Comparison of ENCODE assay signal across 24 cellular contexts in the genomic region with DNA sequence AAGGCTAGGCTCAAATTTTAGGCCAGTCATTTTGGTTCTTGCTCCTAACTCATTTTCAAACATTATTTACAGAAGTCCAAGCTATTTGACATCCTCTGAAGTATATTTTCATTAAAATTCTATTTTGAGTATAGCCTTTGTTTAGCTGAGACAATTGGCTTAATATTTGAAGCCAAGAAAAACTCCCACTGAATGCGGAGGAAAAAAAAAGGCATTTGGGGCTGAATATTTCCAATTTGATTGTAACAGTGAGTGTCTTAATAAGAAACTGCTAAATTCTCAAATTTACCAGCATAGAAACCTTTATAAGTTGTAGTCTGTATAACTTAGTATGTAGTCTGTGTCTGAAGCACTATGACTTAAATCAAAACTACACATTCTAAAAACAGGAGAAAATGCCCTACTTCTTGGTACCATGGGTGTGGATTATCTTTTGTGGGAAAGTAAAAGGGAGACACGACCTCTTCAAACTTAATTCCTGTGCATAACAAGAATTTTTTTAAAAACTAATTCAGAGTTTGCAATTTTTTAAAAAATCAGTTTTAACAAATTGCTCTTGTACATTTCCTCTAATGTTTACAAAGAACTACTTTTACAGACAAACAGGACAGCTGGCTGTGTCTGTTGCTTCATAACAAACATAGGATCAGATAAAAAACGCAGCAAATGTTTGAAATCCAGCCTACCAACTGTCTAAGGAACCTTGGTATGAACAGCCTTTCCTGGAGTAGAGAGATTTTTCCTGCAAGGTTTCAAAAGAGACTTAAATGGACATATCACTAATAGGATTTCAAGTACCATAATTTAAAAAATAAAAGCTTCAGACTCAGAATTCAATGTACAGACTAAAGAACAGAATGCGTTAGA. TPM values are rescaled to one million over a fixed set of nuclear protein-coding genes. Genes with fewer than 3 reads are reported as not detected.
DNase-seq lines count a peak whose midpoint lies in the region; ATAC-seq and TF ChIP-seq lines count a peak whose summit lies in the region.
"Had no signal": no experiment of that assay in that cellular context is flagged by ENCODE, and none has a peak within 500 bp of the region (broad histone marks: within the 10 kb centered on the region; RNA-seq: fewer than 3 reads in every experiment).

No MANE protein-coding gene starts in this region.

- no peaks in the 10 kb centered on the region for H3K9me3 ChIP-seq in CD4-positive, alpha-beta memory T cell (ENCODE audit: control insufficient read depth in 1 of 2, low read length in 2 of 2)
- peaks cover 0 to under 1% of the 10 kb centered on the region in 2 donors for H3K9me3 ChIP-seq in neuronal stem cell (replicated peaks in 1 of 2; ENCODE audit: control insufficient read depth in 2 of 2, insufficient read depth in 1 of 2, low read depth in 1 of 2, low read length in 2 of 2)
- H3K9me3 ChIP-seq: colonic mucosa, neutrophil had no signal

- H3K4me2 ChIP-seq in neuronal stem cell (ENCODE audit: insufficient read depth, low read length, poor library complexity, severe bottlenecking) = no peak overlapping the region
- H3K4me2 ChIP-seq: hepatocyte had no signal

- H3K9ac ChIP-seq in neuronal stem cell (ENCODE audit: low read depth, low read length, poor library complexity) = no peak overlapping the region

- no peak overlapping the region for H3K4ac ChIP-seq in neuronal stem cell (ENCODE audit: low read length)

- no peak overlapping the region for H2BK120ac ChIP-seq in neuronal stem cell (ENCODE audit: low read depth, low read length)

- H3K4me3 Mint-ChIP-seq in CD4-positive, alpha-beta memory T cell = no peak overlapping the region
- no peak overlapping the region for H3K4me3 Mint-ChIP-seq in activated T-helper 17 cell treated with anti-CD3 and anti-CD28 coated beads, Interleukin-2, amount 50 U/mL, for 72 hours
- no peak overlapping the region for H3K4me3 Mint-ChIP-seq in nephron progenitor cell
- H3K4me3 Mint-ChIP-seq: activated CD4-positive, alpha-beta T cell treated with anti-CD3 and anti-CD28 coated beads, Interleukin-2, amount 10 ng/mL, durations not matched to agents 7 days and 5 days; T-helper 1 cell treated with Interleukin-12 subunit alpha and Interleukin-12 subunit beta and Interleukin-4 antibody, amounts not matched to agents 30 μg/mL and 1 μg/mL, for 36 hours had no signal

- H3K36me3 Mint-ChIP-seq in CD4-positive, alpha-beta memory T cell = peaks cover 52 to 71% of the 10 kb centered on the region in 2 donors
- peaks cover 97% of the 10 kb centered on the region for H3K36me3 Mint-ChIP-seq in activated T-helper 17 cell treated with anti-CD3 and anti-CD28 coated beads, Interleukin-2, amount 50 U/mL, for 72 hours (ENCODE audit: low read depth)
- peaks cover 91% of the 10 kb centered on the region for H3K36me3 Mint-ChIP-seq in nephron progenitor cell (ENCODE audit: low read depth)

- peak; percentile 28 for ATAC-seq in activated T-helper 17 cell treated with anti-CD3 and anti-CD28 coated beads, Interleukin-2, amount 50 U/mL, for 72 hours (replicated peaks)
- no peak for ATAC-seq in HG02763 (IDR thresholded peaks at IDR 0.05; ENCODE audit: unreplicated experiment)
- ATAC-seq: Panc1 had no signal

- no peak overlapping the region for H4K8ac ChIP-seq in neuronal stem cell (ENCODE audit: low read depth, low read length)

- no peak overlapping the region for H4K91ac ChIP-seq in neuronal stem cell (ENCODE audit: low read depth, low read length, poor library complexity)

- no peak overlapping the region for H3K14ac ChIP-seq in neuronal stem cell (ENCODE audit: low read length)

- TF ChIP-seq CTCF in fibroblast of villous mesenchyme (IDR thresholded peaks at IDR 0.05; ENCODE audit: insufficient read depth, low read depth, low read length) (no peak), nephron progenitor cell (IDR thresholded peaks at IDR 0.05) (no peak)

- H3K23ac ChIP-seq in neuronal stem cell (ENCODE audit: low read depth, low read length, poor library complexity) = no peak overlapping the region

- peak overlapping the region in 4 of 7 donors; percentile 9 to 57 (median 33) for H3K27ac Mint-ChIP-seq in CD4-positive, alpha-beta memory T cell
- peak overlapping the region; percentile 58 for H3K27ac Mint-ChIP-seq in activated T-helper 17 cell treated with anti-CD3 and anti-CD28 coated beads, Interleukin-2, amount 50 U/mL, for 72 hours
- peak overlapping the region; percentile 39 for H3K27ac Mint-ChIP-seq in nephron progenitor cell
- H3K27ac Mint-ChIP-seq: activated CD4-positive, alpha-beta T cell treated with anti-CD3 and anti-CD28 coated beads, Interleukin-2, amount 10 ng/mL, durations not matched to agents 7 days and 5 days; T-helper 1 cell treated with Interleukin-12 subunit alpha and Interleukin-12 subunit beta and Interleukin-4 antibody, amounts not matched to agents 30 μg/mL and 1 μg/mL, for 36 hours had no signal

- H2AFZ ChIP-seq in neuronal stem cell (ENCODE audit: low read length) = no peak overlapping the region
- H2AFZ ChIP-seq: hepatocyte had no signal

- H3K9me3 Mint-ChIP-seq in CD4-positive, alpha-beta memory T cell = no peaks in the 10 kb centered on the region
- H3K9me3 Mint-ChIP-seq in activated T-helper 17 cell treated with anti-CD3 and anti-CD28 coated beads, Interleukin-2, amount 50 U/mL, for 72 hours = no peaks in the 10 kb centered on the region
- no peaks in the 10 kb centered on the region for H3K9me3 Mint-ChIP-seq in nephron progenitor cell
- H3K9me3 Mint-ChIP-seq: activated CD4-positive, alpha-beta T cell treated with anti-CD3 and anti-CD28 coated beads, Interleukin-2, amount 10 ng/mL, durations not matched to agents 7 days and 5 days; T-helper 1 cell treated with Interleukin-12 subunit alpha and Interleukin-12 subunit beta and Interleukin-4 antibody, amounts not matched to agents 30 μg/mL and 1 μg/mL, for 36 hours had no signal

- H2AK5ac ChIP-seq in neuronal stem cell (ENCODE audit: low read depth, low read length) = no peak overlapping the region

- WGBS in neuronal stem cell (ENCODE audit: extremely low coverage in 2 of 2, insufficient read length in 2 of 2, insufficient replicate concordance in 1 of 2), 2 donors = no CpG with 5 or more reads among the region's 4 CpGs

- no peak overlapping the region for H2BK12ac ChIP-seq in neuronal stem cell (ENCODE audit: low read length)

- POLR2A ChIA-PET in CD4-positive, alpha-beta memory T cell (lab: Charles Lee; ENCODE audit: partially characterized antibody) = no interaction called here

- peaks cover 16% of the 10 kb centered on the region for H3K36me3 ChIP-seq in CD4-positive, alpha-beta memory T cell (ENCODE audit: insufficient read depth, low read length)
- H3K36me3 ChIP-seq in neuronal stem cell (replicated peaks in 1 of 2; ENCODE audit: control insufficient read depth in 2 of 2, insufficient read depth in 2 of 2, low read length in 2 of 2) = peaks cover under 1 to 30% of the 10 kb centered on the region in 2 donors

- no peaks in the 10 kb centered on the region for H3K27me3 ChIP-seq in CD4-positive, alpha-beta memory T cell (ENCODE audit: insufficient read depth, low read length)
- no peaks in the 10 kb centered on the region for H3K27me3 ChIP-seq in neuronal stem cell (ENCODE audit: control insufficient read depth in 3 of 3, insufficient read depth in 3 of 3, low read depth in 1 of 3, low read length in 3 of 3)
- H3K27me3 ChIP-seq: colonic mucosa, hepatocyte, neutrophil had no signal

- no peaks in the 10 kb centered on the region for H3K79me1 ChIP-seq in neuronal stem cell (ENCODE audit: low read depth, low read length)

- intact Hi-C loops in CD4-positive, alpha-beta memory T cell (cut with micrococcal nuclease) = no loop called here

- H3K27me3 Mint-ChIP-seq in CD4-positive, alpha-beta memory T cell = no peaks in the 10 kb centered on the region
- H3K27me3 Mint-ChIP-seq in activated T-helper 17 cell treated with anti-CD3 and anti-CD28 coated beads, Interleukin-2, amount 50 U/mL, for 72 hours = no peaks in the 10 kb centered on the region
- H3K27me3 Mint-ChIP-seq in nephron progenitor cell (ENCODE audit: low read depth, poor library complexity) = no peaks in the 10 kb centered on the region
- H3K27me3 Mint-ChIP-seq: activated CD4-positive, alpha-beta T cell treated with anti-CD3 and anti-CD28 coated beads, Interleukin-2, amount 10 ng/mL, durations not matched to agents 7 days and 5 days had no signal

- no peak overlapping the region for H3K27ac ChIP-seq in CD4-positive, alpha-beta memory T cell (ENCODE audit: low read depth, low read length)
- no peak overlapping the region for H3K27ac ChIP-seq in neuronal stem cell (replicated peaks; ENCODE audit: low read length)
- H3K27ac ChIP-seq: colonic mucosa, hepatocyte, neutrophil had no signal

- no peak overlapping the region for H3K18ac ChIP-seq in neuronal stem cell (ENCODE audit: low read length)

- no peak overlapping the region for H2BK15ac ChIP-seq in neuronal stem cell (ENCODE audit: low read length)

- CTCF ChIA-PET in CD4-positive, alpha-beta memory T cell (lab: Charles Lee; ENCODE audit: partially characterized antibody) = interaction anchor here (0.7 to 5.2 kb wide), 8 partner anchors 9 to 131 kb away, joined by 3 to 49 read pairs (median 4); no protein-coding TSS in a partner anchor

- H3K4me1 ChIP-seq in CD4-positive, alpha-beta memory T cell (ENCODE audit: insufficient read depth, low read length) = peaks cover 15% of the 10 kb centered on the region
- H3K4me1 ChIP-seq in neuronal stem cell (ENCODE audit: control insufficient read depth in 2 of 2, insufficient read depth in 1 of 2, low read depth in 1 of 2, low read length in 2 of 2) = no peaks in the 10 kb centered on the region
- H3K4me1 ChIP-seq: colonic mucosa had no signal

- no peak overlapping the region for H2BK5ac ChIP-seq in neuronal stem cell (ENCODE audit: low read length)

- DNase-seq in CD4-positive, alpha-beta memory T cell = no peak
- peak; percentile 77 for DNase-seq in fibroblast of villous mesenchyme (ENCODE audit: low read depth)
- DNase-seq in nephron progenitor cell = no peak
- DNase-seq in neuronal stem cell (ENCODE audit: low spot score) = no peak
- DNase-seq in dedifferentiated amniotic fluid mesenchymal stem cell (ENCODE audit: extremely low spot score) = no peak
- DNase-seq: activated CD4-positive, alpha-beta T cell treated with anti-CD3 and anti-CD28 coated beads, Interleukin-2, amount 10 ng/mL, durations not matched to agents 7 days and 5 days; activated naive CD4-positive, alpha-beta T cell; amygdala; colonic mucosa; islet precursor cell; mesendoderm; NCI-H1092 treated with DMSO at 0.1 percent for 48 hours; NCI-H2029 treated with DMSO at 0.1 percent for 48 hours; NCI-H446 treated with DMSO at 0.1 percent for 48 hours; stimulated activated CD8-positive, alpha-beta memory T cell treated with anti-CD3 and anti-CD28 coated beads, Interleukin-4, amount 100 ng/mL, for 48 hours had no signal

- H3K4me1 Mint-ChIP-seq in CD4-positive, alpha-beta memory T cell = peaks cover 10 to 18% (median 16%) of the 10 kb centered on the region in 4 donors
- peaks cover 15% of the 10 kb centered on the region for H3K4me1 Mint-ChIP-seq in activated T-helper 17 cell treated with anti-CD3 and anti-CD28 coated beads, Interleukin-2, amount 50 U/mL, for 72 hours
- H3K4me1 Mint-ChIP-seq in nephron progenitor cell = peaks cover 5% of the 10 kb centered on the region

- no peak overlapping the region for H3K4me3 ChIP-seq in CD4-positive, alpha-beta memory T cell (ENCODE audit: low read length in 2 of 2)
- no peak overlapping the region for H3K4me3 ChIP-seq in fibroblast of villous mesenchyme (ENCODE audit: low read depth, low read length)
- no peak overlapping the region for H3K4me3 ChIP-seq in neuronal stem cell (ENCODE audit: low read length in 2 of 2)
- H3K4me3 ChIP-seq: colonic mucosa, hepatocyte had no signal

RNA-seq across cellular contexts. Expression of gene LMOD3, which starts 52.7 kb away (rescaled TPM):
- total RNA-seq in CD4-positive, alpha-beta memory T cell = not detected
- under 1 TPM; 0.13 to 0.24 TPM for polyA plus RNA-seq in CD4-positive, alpha-beta memory T cell
- not detected for total RNA-seq in activated T-helper 17 cell treated with anti-CD3 and anti-CD28 coated beads, Interleukin-2, amount 50 U/mL, for 72 hours
- not detected in 2 replicates for total RNA-seq in fibroblast of villous mesenchyme
- polyA plus RNA-seq in neuronal stem cell (2013, experiment 1 of 2) = not detected
- not detected for polyA plus RNA-seq in neuronal stem cell (2013, experiment 2 of 2)
- total RNA-seq: activated CD4-positive, alpha-beta T cell treated with anti-CD3 and anti-CD28 coated beads, Interleukin-2, amount 10 ng/mL, durations not matched to agents 7 days and 5 days; G401; hepatocyte; subcutaneous adipose tissue had no signal
- polyA plus RNA-seq: AG04450, hepatocyte had no signal
